ENCODE assay signal across 22 cellular contexts in the genomic region with DNA sequence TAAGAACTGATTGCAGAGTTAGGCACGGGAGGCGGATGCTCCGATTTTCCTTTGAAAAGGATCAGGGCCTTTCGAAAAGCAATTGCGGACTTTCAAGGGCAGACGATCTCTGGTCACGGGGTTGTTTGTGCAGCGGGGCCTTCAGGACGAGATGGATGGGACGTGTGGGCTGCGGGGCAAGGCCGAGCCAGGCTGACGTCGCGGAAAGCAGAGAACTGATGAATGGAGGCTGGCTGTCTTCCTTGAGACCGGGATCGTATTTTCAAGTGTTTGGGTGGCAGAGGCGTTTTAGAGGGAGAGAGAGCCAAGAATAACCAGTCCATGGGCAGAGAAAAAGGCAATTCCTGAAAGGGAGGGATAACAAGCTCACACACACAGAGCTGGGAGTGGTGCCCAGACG.
A peak's percentile ranks its signal among the peaks of the same experiment; 100 is the strongest.
DNase-seq lines count a peak whose midpoint lies in the region; ATAC-seq and TF ChIP-seq lines count a peak whose summit lies in the region.
"Had no signal": no experiment of that assay in that cellular context is flagged by ENCODE, and none has a peak within 500 bp of the region (broad histone marks: within the 10 kb centered on the region; RNA-seq: fewer than 3 reads in every experiment).

No MANE protein-coding gene starts in this region.

- peaks cover 21 to 49% (median 27%) of the 10 kb centered on the region in 3 experiments; a peak in 6 of 7 replicates for H3K36me3 Mint-ChIP-seq in H9 (ENCODE audit: insufficient read depth in 1 of 3, low read depth in 3 of 3)
- H3K36me3 Mint-ChIP-seq: CD8-positive, alpha-beta memory T cell had no signal

- no peaks in the 10 kb centered on the region for H4K20me1 ChIP-seq in H9 (ENCODE audit: control insufficient read depth, insufficient read depth, insufficient read length)

- H4K8ac ChIP-seq in neuronal stem cell (ENCODE audit: low read depth, low read length) (no peak overlapping the region), H9 (replicated peaks; ENCODE audit: insufficient read length, low read depth, low read length) (no peak overlapping the region)

- peaks cover 93 to 98% of the 10 kb centered on the region in 2 experiments for H3K9me3 Mint-ChIP-seq in H9

- no peaks in the 10 kb centered on the region for H3K4me1 Mint-ChIP-seq in H9
- H3K4me1 Mint-ChIP-seq: CD4-positive, CD25-positive, alpha-beta regulatory T cell; CD8-positive, alpha-beta memory T cell; GM23338; IgD-negative memory B cell had no signal

- peaks cover 3 to 21% of the 10 kb centered on the region in 2 donors for H3K9me3 ChIP-seq in neuronal stem cell (replicated peaks in 1 of 2; ENCODE audit: control insufficient read depth in 2 of 2, insufficient read depth in 1 of 2, low read depth in 1 of 2, low read length in 2 of 2)
- peaks cover 88% of the 10 kb centered on the region for H3K9me3 ChIP-seq in H9 (ENCODE audit: control insufficient read depth, low read depth, low read length)
- H3K9me3 ChIP-seq: BE2C had no signal

- H3K4ac ChIP-seq in neuronal stem cell (ENCODE audit: low read length) (no peak overlapping the region), H9 (ENCODE audit: low read depth, low read length) (no peak overlapping the region)

- no peaks in the 10 kb centered on the region for H3K79me2 ChIP-seq in H9 (ENCODE audit: insufficient read depth, low read length)

- no peak overlapping the region for H3K4me3 ChIP-seq in neuronal stem cell (ENCODE audit: low read length in 2 of 2)
- H3K4me3 ChIP-seq: GM12878, GM23338 had no signal

- peak overlapping the region; percentile 32 for H3K27ac ChIP-seq in caudate nucleus (ENCODE audit: low read depth, low read length)
- H3K27ac ChIP-seq in neuronal stem cell (replicated peaks; ENCODE audit: low read length), result peak overlapping the region; percentile 23
- no peak overlapping the region for H3K27ac ChIP-seq in H9 (ENCODE audit: insufficient read length, low read depth, low read length)

- H3K27me3 ChIP-seq in neuronal stem cell (ENCODE audit: control insufficient read depth in 3 of 3, insufficient read depth in 3 of 3, low read depth in 1 of 3, low read length in 3 of 3) (peaks cover 0 to 8% (median 0%) of the 10 kb centered on the region in 3 experiments), H9 (ENCODE audit: insufficient read depth, low read length) (no peaks in the 10 kb centered on the region)
- H3K27me3 ChIP-seq: BE2C had no signal

- H2BK5ac ChIP-seq in neuronal stem cell (ENCODE audit: low read length) (no peak overlapping the region), H9 (ENCODE audit: insufficient read length, low read length) (no peak overlapping the region)

- no peak overlapping the region for H2BK15ac ChIP-seq in neuronal stem cell (ENCODE audit: low read length)
- no peak overlapping the region for H2BK15ac ChIP-seq in H9 (ENCODE audit: low read depth, low read length)

- TF ChIP-seq CTCF in H9 (conservative IDR thresholded peaks at IDR 0.05), result no peak

- H3K4me2 ChIP-seq in neuronal stem cell (ENCODE audit: insufficient read depth, low read length, poor library complexity, severe bottlenecking), result no peak overlapping the region
- H3K4me2 ChIP-seq in H9 (ENCODE audit: insufficient read depth, insufficient read length, low read length), result no peak overlapping the region
- H3K4me2 ChIP-seq: GM23338 had no signal

- no peak overlapping the region for H2BK20ac ChIP-seq in H9 (ENCODE audit: low read depth, low read length, poor library complexity, severe bottlenecking)

- no peaks in the 10 kb centered on the region for H3K36me3 ChIP-seq in neuronal stem cell (replicated peaks in 1 of 2; ENCODE audit: control insufficient read depth in 2 of 2, insufficient read depth in 2 of 2, low read length in 2 of 2)
- H3K36me3 ChIP-seq: BE2C had no signal

- WGBS in neuronal stem cell (ENCODE audit: extremely low coverage in 2 of 2, insufficient read length in 2 of 2, insufficient replicate concordance in 1 of 2), 2 donors, result no CpG with 5 or more reads among the region's 19 CpGs
- no CpG with 5 or more reads among the region's 19 CpGs for WGBS in H9 (ENCODE audit: extremely low coverage, insufficient read length, low lambda C conversion rate)

- ATAC-seq in HG02885 (IDR thresholded peaks at IDR 0.05; ENCODE audit: poor library complexity, unreplicated experiment), result no peak
- ATAC-seq: GM12878, GM23338, HCT116 had no signal

- H3K18ac ChIP-seq in neuronal stem cell (ENCODE audit: low read length) (peak overlapping the region; percentile 73), H9 (ENCODE audit: insufficient read length, low read depth, low read length) (no peak overlapping the region)

- H3K27me3 Mint-ChIP-seq in H9 (ENCODE audit: low read depth), result peaks cover 5% of the 10 kb centered on the region
- H3K27me3 Mint-ChIP-seq: CD4-positive, CD25-positive, alpha-beta regulatory T cell; IgD-negative memory B cell had no signal

- no peak overlapping the region for H2AFZ ChIP-seq in neuronal stem cell (ENCODE audit: low read length)
- H2AFZ ChIP-seq in H9 (ENCODE audit: low read length), result no peak overlapping the region
- H2AFZ ChIP-seq: GM23338 had no signal

- no peak overlapping the region for H4K5ac ChIP-seq in H9 (ENCODE audit: insufficient read length, low read depth, low read length)

- no peaks in the 10 kb centered on the region for H3K79me1 ChIP-seq in neuronal stem cell (ENCODE audit: low read depth, low read length)
- H3K79me1 ChIP-seq in H9 (ENCODE audit: insufficient read depth, low read depth, low read length, poor library complexity, severe bottlenecking), result no peaks in the 10 kb centered on the region

- no peak overlapping the region for H3K9ac ChIP-seq in neuronal stem cell (ENCODE audit: low read depth, low read length, poor library complexity)
- no peak overlapping the region for H3K9ac ChIP-seq in H9 (ENCODE audit: extremely low read depth, insufficient read length, low read length)

- H3T11ph ChIP-seq in H9 (ENCODE audit: low read length), result no peak overlapping the region

- H4K91ac ChIP-seq in neuronal stem cell (ENCODE audit: low read depth, low read length, poor library complexity), result no peak overlapping the region
- no peak overlapping the region for H4K91ac ChIP-seq in H9 (ENCODE audit: insufficient read length, low read depth, low read length)

- H3K4me3 Mint-ChIP-seq in H9, result no peak overlapping the region
- H3K4me3 Mint-ChIP-seq: CD4-positive, CD25-positive, alpha-beta regulatory T cell; CD8-positive, alpha-beta memory T cell; GM23338; HFFc6; IgD-negative memory B cell had no signal

- no peak overlapping the region for H3K56ac ChIP-seq in H9 (ENCODE audit: insufficient read length, low read depth, low read length)

- H3K4me1 ChIP-seq in neuronal stem cell (ENCODE audit: control insufficient read depth in 2 of 2, insufficient read depth in 1 of 2, low read depth in 1 of 2, low read length in 2 of 2), result peaks cover 1 to 5% of the 10 kb centered on the region in 2 donors
- no peaks in the 10 kb centered on the region for H3K4me1 ChIP-seq in H9 (ENCODE audit: insufficient read depth, low read length)
- H3K4me1 ChIP-seq: BE2C had no signal

- H2BK12ac ChIP-seq in neuronal stem cell (ENCODE audit: low read length) (no peak overlapping the region), H9 (ENCODE audit: insufficient read length, low read depth, low read length) (no peak overlapping the region)

- H3K23ac ChIP-seq in neuronal stem cell (ENCODE audit: low read depth, low read length, poor library complexity), result no peak overlapping the region
- H3K23ac ChIP-seq in H9 (ENCODE audit: insufficient read length, low read depth, low read length), result no peak overlapping the region

- DNase-seq in caudate nucleus (lab: John Stamatoyannopoulos, UW), result peak in 7 of 61 donors; percentile 7 to 53 (median 9)
- DNase-seq in neuronal stem cell (ENCODE audit: low spot score), result no peak
- DNase-seq in posterior vena cava (ENCODE audit: low spot score), result peak; percentile 57
- DNase-seq in H9, result no peak
- DNase-seq in stimulated activated CD8-positive, alpha-beta memory T cell treated with anti-CD3 and anti-CD28 coated beads, Interleukin-4, amount 100 ng/mL, for 48 hours, result no peak
- DNase-seq in kidney glomerular epithelial cell (lab: John Stamatoyannopoulos, UW), result no peak
- DNase-seq: ACHN; BE2C; C1 segment of cervical spinal cord; CD4-positive, CD25-positive, alpha-beta regulatory T cell; CD8-positive, alpha-beta memory T cell; COR-L47; DMS 273 treated with DMSO at 0.1 percent for 48 hours; DMS53; DND-41; EL; HFFc6 had no signal

- no peak overlapping the region for H2BK120ac ChIP-seq in neuronal stem cell (ENCODE audit: low read depth, low read length)
- no peak overlapping the region for H2BK120ac ChIP-seq in H9 (ENCODE audit: low read depth, low read length, poor library complexity, severe bottlenecking)

- H3K27ac Mint-ChIP-seq in H9, result peak overlapping the region in 1 of 3 experiments; percentile 62; a peak in 1 of 7 replicates
- H3K27ac Mint-ChIP-seq: CD4-positive, CD25-positive, alpha-beta regulatory T cell; CD8-positive, alpha-beta memory T cell; GM23338; HFFc6; IgD-negative memory B cell had no signal

- H2AK5ac ChIP-seq in neuronal stem cell (ENCODE audit: low read depth, low read length), result no peak overlapping the region
- no peak overlapping the region for H2AK5ac ChIP-seq in H9 (ENCODE audit: insufficient read length, low read length)

- H3K14ac ChIP-seq in neuronal stem cell (ENCODE audit: low read length) (no peak overlapping the region), H9 (ENCODE audit: insufficient read depth, low read length) (no peak overlapping the region)

- H3K23me2 ChIP-seq in H9 (ENCODE audit: insufficient read length, low read depth, low read length, poor library complexity, severe bottlenecking), result no peaks in the 10 kb centered on the region

- intact Hi-C loops in posterior vena cava (cut with DNase I), result no loop called here
